31 cellular contexts compared by ENCODE assay signal in genomic region chr10:95071107-95071660, GRCh38. TPM values are rescaled to one million over a fixed set of nuclear protein-coding genes. Genes with fewer than 3 reads are reported as not detected.
"Had no signal": no experiment of that assay in that cellular context is flagged by ENCODE, and none has a peak within 500 bp of the region (broad histone marks: within the 10 kb centered on the region; RNA-seq: fewer than 3 reads in every experiment).

No MANE protein-coding gene starts in this region.

- H3K4me1 ChIP-seq: esophagus muscularis mucosa, foreskin keratinocyte, gastrocnemius medialis had no signal

- H3K27ac ChIP-seq: esophagus muscularis mucosa, foreskin keratinocyte, gastrocnemius medialis had no signal

- H3K36me3 ChIP-seq: esophagus muscularis mucosa, gastrocnemius medialis had no signal

- ATAC-seq: activated CD4-positive, alpha-beta T cell treated with anti-CD3 and anti-CD28 coated beads for 36 hours; activated CD8-positive, alpha-beta memory T cell treated with anti-CD3 and anti-CD28 coated beads, Interleukin-2, amount 10 ng/mL, durations not matched to agents 7 days and 5 days; activated CD8-positive, alpha-beta T cell treated with anti-CD3 and anti-CD28 coated beads, Interleukin-2, amount 10 ng/mL, durations not matched to agents 7 days and 5 days; activated T-cell treated with anti-CD3 and anti-CD28 coated beads, Interleukin-2, amount 50 U/mL, for 72 hours; effector memory CD8-positive, alpha-beta T cell; foreskin keratinocyte; gastrocnemius medialis; T-helper 17 cell had no signal

- DNase-seq: activated CD4-positive, alpha-beta memory T cell treated with anti-CD3 and anti-CD28 coated beads for 36 hours; activated CD4-positive, alpha-beta T cell treated with anti-CD3 and anti-CD28 coated beads for 36 hours; activated CD4-positive, alpha-beta T cell treated with anti-CD3 and anti-CD28 coated beads, Interleukin-2, amount 10 ng/mL, durations not matched to agents 24 days and 14 days; activated CD4-positive, CD25-positive, alpha-beta regulatory T cell; activated CD4-positive, CD25-positive, alpha-beta regulatory T cell treated with anti-CD3 and anti-CD28 coated beads, Interleukin-2, amount 50 U/mL, for 72 hours; activated CD8-positive, alpha-beta memory T cell treated with anti-CD3 and anti-CD28 coated beads, Interleukin-2, amount 10 ng/mL, durations not matched to agents 7 days and 5 days; activated CD8-positive, alpha-beta memory T cell treated with anti-CD3 and anti-CD28 coated beads, Interleukin-2, amount 50 U/mL, for 4 hours; activated CD8-positive, alpha-beta T cell treated with anti-CD3 and anti-CD28 coated beads, Interleukin-2, amount 10 ng/mL, durations not matched to agents 7 days and 5 days; activated gamma-delta T cell treated with Interleukin-2 at 50 U/mL for 16 hours; activated naive CD4-positive, alpha-beta T cell treated with anti-CD3 and anti-CD28 coated beads, Interleukin-2, amount 50 U/mL, for 16 hours; activated naive CD4-positive, alpha-beta T cell treated with Interleukin-2 at 50 U/mL for 16 hours; activated T-cell treated with anti-CD3 and anti-CD28 coated beads, Interleukin-2, amount 50 U/mL, for 1 hour; activated T-cell treated with anti-CD3 and anti-CD28 coated beads, Interleukin-2, amount 50 U/mL, for 72 hours; amniotic stem cell; anterior cingulate cortex; caudate nucleus; cortex of kidney; dermis blood vessel endothelial cell; effector CD4-positive, alpha-beta T cell; effector memory CD8-positive, alpha-beta T cell; erythroblast; foreskin keratinocyte; gastrocnemius medialis; glutamatergic neuron; T-helper 1 cell; T-helper 17 cell; T1000 had no signal

- FAIRE-seq: astrocyte, colon had no signal

- H3K4me3 ChIP-seq: esophagus muscularis mucosa, gastrocnemius medialis had no signal

- H3K9me3 ChIP-seq: esophagus muscularis mucosa, gastrocnemius medialis had no signal

- H3K27me3 ChIP-seq: esophagus muscularis mucosa, foreskin keratinocyte, gastrocnemius medialis had no signal

RNA-seq across cellular contexts. Expression of gene CYP2C8, which starts 1.9 kb away (rescaled TPM):
- total RNA-seq: activated CD4-positive, alpha-beta memory T cell treated with anti-CD3 and anti-CD28 coated beads for 36 hours; activated CD4-positive, alpha-beta T cell treated with anti-CD3 and anti-CD28 coated beads, Interleukin-2, amount 10 ng/mL, durations not matched to agents 24 days and 14 days; activated CD8-positive, alpha-beta memory T cell treated with anti-CD3 and anti-CD28 coated beads, Interleukin-2, amount 10 ng/mL, durations not matched to agents 7 days and 5 days; activated CD8-positive, alpha-beta T cell treated with anti-CD3 and anti-CD28 coated beads, Interleukin-2, amount 10 ng/mL, durations not matched to agents 7 days and 5 days; chondrocyte; esophagus muscularis mucosa had no signal
- polyA plus RNA-seq: foreskin keratinocyte had no signal
